18 cellular contexts compared by ENCODE assay signal in genomic region chr17:13776027-13776551, GRCh38.
DNase-seq lines count a peak whose midpoint lies in the region; ATAC-seq and TF ChIP-seq lines count a peak whose summit lies in the region.
"Had no signal": no experiment of that assay in that cellular context is flagged by ENCODE, and none has a peak within 500 bp of the region (broad histone marks: within the 10 kb centered on the region; RNA-seq: fewer than 3 reads in every experiment).

No MANE protein-coding gene starts in this region.

- TF ChIP-seq CTCF in RWPE2 (IDR thresholded peaks at IDR 0.05; ENCODE audit: poor library complexity, severe bottlenecking) (no peak), foreskin fibroblast (IDR thresholded peaks at IDR 0.05; ENCODE audit: low read depth, low read length) (no peak), sigmoid colon (IDR thresholded peaks at IDR 0.05) (no peak)

- no peak overlapping the region for H3K4me2 ChIP-seq in trophoblast cell (ENCODE audit: low read length)

- H2BK12ac ChIP-seq in trophoblast cell (ENCODE audit: low read length), result no peak overlapping the region

- H2BK5ac ChIP-seq in trophoblast cell (ENCODE audit: low read depth, low read length, poor library complexity), result no peak overlapping the region

- TF ChIP-seq EP300 in sigmoid colon (IDR thresholded peaks at IDR 0.05), result no peak

- DNase-seq in GM04503 (ENCODE audit: low read depth) (peak; percentile 18), RWPE2 (ENCODE audit: low spot score) (no peak), foreskin fibroblast (peak; percentile 40 to 46), trophoblast cell (no peak), NCI-H526 (lab: John Stamatoyannopoulos, UW) (no peak), H7 (no peak), sigmoid colon (no peak)
- DNase-seq: activated CD4-positive, alpha-beta T cell treated with anti-CD3 and anti-CD28 coated beads, Interleukin-2, amount 50 U/mL, for 1 hour; activated naive CD4-positive, alpha-beta T cell treated with anti-CD3 and anti-CD28 coated beads, Interleukin-2, amount 50 U/mL, for 16 hours; BE2C; effector CD8-positive, alpha-beta T cell; mesendoderm; NCI-H187 treated with DMSO at 0.1 percent for 48 hours; NCI-H510A; OCI-M1; stimulated activated CD4-positive, alpha-beta T cell treated with anti-CD3 and anti-CD28 coated beads, Interleukin-2, amount 100 ng/mL, for 48 hours had no signal

- no peak overlapping the region for H3K4ac ChIP-seq in trophoblast cell (ENCODE audit: low read depth, low read length)

- H2AFZ ChIP-seq in trophoblast cell (ENCODE audit: insufficient read depth, low read length, poor library complexity), result no peak overlapping the region

- H4K8ac ChIP-seq in trophoblast cell (ENCODE audit: low read depth, low read length), result no peak overlapping the region

- no CpG with 5 or more reads among the region's 7 CpGs for WGBS in trophoblast cell (ENCODE audit: extremely low coverage, insufficient coverage, insufficient read length)
- WGBS in sigmoid colon, 2 donors, result 81 to 91% methylated on average over 7 of the region's 7 CpGs

- H2AK5ac ChIP-seq in trophoblast cell (ENCODE audit: low read length), result no peak overlapping the region

- H3K27ac ChIP-seq in RWPE2 (ENCODE audit: poor library complexity, severe bottlenecking) (peak overlapping the region; percentile 88), trophoblast cell (ENCODE audit: low read depth, low read length) (peak overlapping the region; percentile 82), sigmoid colon (no peak overlapping the region)
- H3K27ac ChIP-seq: cardiac muscle cell had no signal

- H3K36me3 ChIP-seq in RWPE2 (ENCODE audit: low read depth), result no peaks in the 10 kb centered on the region
- no peaks in the 10 kb centered on the region for H3K36me3 ChIP-seq in trophoblast cell (ENCODE audit: control insufficient read depth in 1 of 2, insufficient read depth in 2 of 2, low read length in 2 of 2)
- H3K36me3 ChIP-seq in H7 (replicated peaks; ENCODE audit: control insufficient read depth, insufficient read depth, low read length), result no peaks in the 10 kb centered on the region
- H3K36me3 ChIP-seq in sigmoid colon, result no peaks in the 10 kb centered on the region
- H3K36me3 ChIP-seq: BE2C, cardiac muscle cell had no signal

- peaks cover 4% of the 10 kb centered on the region for H3K79me1 ChIP-seq in trophoblast cell (ENCODE audit: low read length)

- intact Hi-C loops in sigmoid colon (cut with DNase I), result no loop called here

- no peak overlapping the region for H2BK120ac ChIP-seq in trophoblast cell (ENCODE audit: insufficient read depth, low read length, poor library complexity)

- no peaks in the 10 kb centered on the region for H3K79me2 ChIP-seq in trophoblast cell (ENCODE audit: control insufficient read depth, insufficient read depth, low read length, poor library complexity)

- H4K91ac ChIP-seq in trophoblast cell (ENCODE audit: low read depth, low read length), result no peak overlapping the region

- peak; percentile 82 for ATAC-seq in RWPE2 (ENCODE audit: low read depth)
- ATAC-seq in HG02623 (IDR thresholded peaks at IDR 0.05; ENCODE audit: unreplicated experiment), result no peak

- H3K9me3 ChIP-seq in RWPE2 (ENCODE audit: severe bottlenecking), result no peaks in the 10 kb centered on the region
- H3K9me3 ChIP-seq in trophoblast cell (ENCODE audit: insufficient read depth, low read depth, low read length), result peaks cover 2% of the 10 kb centered on the region
- H3K9me3 ChIP-seq in sigmoid colon, result peaks cover 0 to 4% (median 0%) of the 10 kb centered on the region in 4 donors
- H3K9me3 ChIP-seq: BE2C had no signal

- H3K23ac ChIP-seq in trophoblast cell (ENCODE audit: low read length), result no peak overlapping the region

- TF ChIP-seq POLR2A in sigmoid colon (IDR thresholded peaks at IDR 0.05), result no peak

- H4K12ac ChIP-seq in trophoblast cell (ENCODE audit: low read depth, low read length), result no peak overlapping the region

- no peaks in the 10 kb centered on the region for H3K27me3 ChIP-seq in RWPE2 (ENCODE audit: insufficient read depth, poor library complexity, severe bottlenecking)
- no peaks in the 10 kb centered on the region for H3K27me3 ChIP-seq in trophoblast cell (ENCODE audit: insufficient read depth, low read length)
- H3K27me3 ChIP-seq in H7 (ENCODE audit: control insufficient read depth, insufficient read depth, low read length), result no peaks in the 10 kb centered on the region
- no peaks in the 10 kb centered on the region for H3K27me3 ChIP-seq in sigmoid colon
- H3K27me3 ChIP-seq: BE2C had no signal

- no peak overlapping the region for H3K4me3 ChIP-seq in RWPE2 (ENCODE audit: severe bottlenecking)
- H3K4me3 ChIP-seq in foreskin fibroblast (ENCODE audit: low read depth in 1 of 2, low read length in 2 of 2), result no peak overlapping the region
- no peak overlapping the region for H3K4me3 ChIP-seq in trophoblast cell (ENCODE audit: low read depth, low read length)
- H3K4me3 ChIP-seq in H7 (ENCODE audit: insufficient read depth, low read depth, low read length), result no peak overlapping the region
- H3K4me3 ChIP-seq in sigmoid colon, result no peak overlapping the region
- H3K4me3 ChIP-seq: cardiac muscle cell had no signal

- H3K4me1 ChIP-seq in RWPE2 (ENCODE audit: insufficient read depth, poor library complexity, severe bottlenecking) (peaks cover 21% of the 10 kb centered on the region), trophoblast cell (ENCODE audit: control insufficient read depth in 1 of 2, insufficient read depth in 2 of 2, low read length in 2 of 2) (peaks cover 14% of the 10 kb centered on the region in 2 experiments), sigmoid colon (peaks cover 0 to 19% (median 4%) of the 10 kb centered on the region in 4 donors)
- H3K4me1 ChIP-seq: BE2C had no signal

- no peak overlapping the region for H3K18ac ChIP-seq in trophoblast cell (ENCODE audit: low read length)

- no peak overlapping the region for H3K9ac ChIP-seq in trophoblast cell (ENCODE audit: low read length)

- H3K14ac ChIP-seq in trophoblast cell (ENCODE audit: low read length), result no peak overlapping the region

Comparison
In these comparisons a context has a peak if more than half of its experiments do, and no peak if none do; other contexts are left out.
1. DNase-seq: peak in GM04503 (single experiment) and foreskin fibroblast (2 of 2); none in RWPE2 (single experiment), trophoblast cell (0 of 2), NCI-H526 (0 of 2), H7 (single experiment) and sigmoid colon (single experiment).
2. H3K27ac ChIP-seq: peak in RWPE2 (single experiment) and trophoblast cell (single experiment); none in sigmoid colon (0 of 4).